In the genomic region with DNA sequence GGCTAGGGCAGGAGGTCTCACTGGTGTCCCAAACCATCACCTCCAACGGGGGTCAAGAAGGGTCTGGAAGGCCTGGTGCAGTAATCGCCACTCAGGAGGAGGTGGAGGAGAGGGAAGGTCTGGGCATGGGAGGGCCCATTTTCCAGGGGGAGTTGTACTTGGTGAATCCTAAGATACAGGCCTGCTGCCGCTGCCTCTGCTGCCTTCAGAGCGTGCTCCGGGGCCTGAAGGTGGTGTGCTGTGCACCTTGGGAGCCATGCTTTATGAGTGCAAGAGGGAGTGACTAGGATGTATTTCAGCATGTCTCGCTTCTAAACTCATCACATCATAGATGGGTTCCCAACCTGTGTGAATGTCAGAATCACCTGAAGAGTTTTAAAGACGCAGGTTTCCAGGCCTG, we compare ENCODE assay signal across 26 cellular contexts.
"Had no signal": no experiment of that assay in that cellular context is flagged by ENCODE, and none has a peak within 500 bp of the region (broad histone marks: within the 10 kb centered on the region; RNA-seq: fewer than 3 reads in every experiment).

No MANE protein-coding gene starts in this region.

- H3K36me3 Mint-ChIP-seq: activated CD4-positive, alpha-beta memory T cell treated with anti-CD3 and anti-CD28 coated beads for 36 hours; activated CD8-positive, alpha-beta memory T cell treated with anti-CD3 and anti-CD28 coated beads, Interleukin-2, amount 10 ng/mL, durations not matched to agents 7 days and 5 days; activated naive CD8-positive, alpha-beta T cell treated with anti-CD3 and anti-CD28 coated beads for 36 hours had no signal

- H3K27ac Mint-ChIP-seq: activated CD4-positive, alpha-beta memory T cell treated with anti-CD3 and anti-CD28 coated beads for 36 hours; activated CD4-positive, alpha-beta T cell treated with anti-CD3 and anti-CD28 coated beads for 36 hours; activated CD4-positive, alpha-beta T cell treated with anti-CD3 and anti-CD28 coated beads, Interleukin-2, amount 10 ng/mL, durations not matched to agents 24 days and 14 days; activated CD8-positive, alpha-beta memory T cell treated with anti-CD3 and anti-CD28 coated beads, Interleukin-2, amount 10 ng/mL, durations not matched to agents 7 days and 5 days; activated CD8-positive, alpha-beta T cell treated with anti-CD3 and anti-CD28 coated beads, Interleukin-2, amount 10 ng/mL, durations not matched to agents 7 days and 5 days; activated naive CD4-positive, alpha-beta T cell treated with anti-CD3 and anti-CD28 coated beads for 36 hours; activated naive CD4-positive, alpha-beta T cell treated with anti-CD3 and anti-CD28 coated beads, Interleukin-2, amount 50 U/mL, for 24 hours; activated naive CD8-positive, alpha-beta T cell treated with anti-CD3 and anti-CD28 coated beads for 36 hours; activated naive CD8-positive, alpha-beta T cell treated with anti-CD3 and anti-CD28 coated beads, Interleukin-2, amount 50 U/mL, for 24 hours; activated T-helper 1 cell treated with anti-CD3 and anti-CD28 coated beads, Interleukin-12 subunit alpha, Interleukin-12 subunit beta, Interleukin-2, Interleukin-4 antibody, amounts not matched to agents 30 ng/mL and 10 ng/mL and 1 ng/mL, durations not matched to agents 14 hours and 24 hours and 36 hours; activated T-helper 2 cell treated with anti-CD3 and anti-CD28 coated beads, Interferon-gamma antibody, Interleukin-2, Interleukin-4, amounts not matched to agents 10 μg/mL and 5 μg/mL and 100 μg/mL, durations not matched to agents 14 hours and 24 hours and 36 hours; endodermal cell had no signal

- H3K27me3 ChIP-seq: adrenal gland, body of pancreas, colonic mucosa had no signal

- H3K9me3 Mint-ChIP-seq: activated naive CD4-positive, alpha-beta T cell treated with anti-CD3 and anti-CD28 coated beads, Interleukin-2, amount 50 U/mL, for 24 hours; activated naive CD8-positive, alpha-beta T cell treated with anti-CD3 and anti-CD28 coated beads for 36 hours; activated naive CD8-positive, alpha-beta T cell treated with anti-CD3 and anti-CD28 coated beads, Interleukin-2, amount 50 U/mL, for 24 hours; endodermal cell had no signal

- H3K9me3 ChIP-seq: adrenal gland, body of pancreas, colonic mucosa had no signal

- H3K4me1 Mint-ChIP-seq: activated CD4-positive, alpha-beta T cell treated with anti-CD3 and anti-CD28 coated beads for 36 hours; activated CD4-positive, alpha-beta T cell treated with anti-CD3 and anti-CD28 coated beads, Interleukin-2, amount 10 ng/mL, durations not matched to agents 24 days and 14 days; activated CD8-positive, alpha-beta memory T cell treated with anti-CD3 and anti-CD28 coated beads, Interleukin-2, amount 10 ng/mL, durations not matched to agents 7 days and 5 days; activated naive CD4-positive, alpha-beta T cell treated with anti-CD3 and anti-CD28 coated beads, Interleukin-2, amount 50 U/mL, for 24 hours; activated naive CD8-positive, alpha-beta T cell treated with anti-CD3 and anti-CD28 coated beads for 36 hours; activated naive CD8-positive, alpha-beta T cell treated with anti-CD3 and anti-CD28 coated beads, Interleukin-2, amount 50 U/mL, for 24 hours had no signal

- DNase-seq: activated CD4-positive, alpha-beta memory T cell treated with anti-CD3 and anti-CD28 coated beads for 36 hours; activated CD4-positive, alpha-beta T cell treated with anti-CD3 and anti-CD28 coated beads for 36 hours; activated CD4-positive, alpha-beta T cell treated with anti-CD3 and anti-CD28 coated beads, Interleukin-2, amount 10 ng/mL, durations not matched to agents 24 days and 14 days; activated CD4-positive, CD25-positive, alpha-beta regulatory T cell; activated CD4-positive, CD25-positive, alpha-beta regulatory T cell treated with anti-CD3 and anti-CD28 coated beads, Interleukin-2, amount 50 U/mL, for 72 hours; activated CD8-positive, alpha-beta memory T cell treated with anti-CD3 and anti-CD28 coated beads, Interleukin-2, amount 10 ng/mL, durations not matched to agents 7 days and 5 days; activated CD8-positive, alpha-beta memory T cell treated with anti-CD3 and anti-CD28 coated beads, Interleukin-2, amount 50 U/mL, for 4 hours; activated CD8-positive, alpha-beta T cell treated with anti-CD3 and anti-CD28 coated beads, Interleukin-2, amount 10 ng/mL, durations not matched to agents 7 days and 5 days; activated naive CD4-positive, alpha-beta T cell treated with anti-CD3 and anti-CD28 coated beads for 36 hours; activated naive CD8-positive, alpha-beta T cell treated with anti-CD3 and anti-CD28 coated beads for 36 hours; activated naive CD8-positive, alpha-beta T cell treated with anti-CD3 and anti-CD28 coated beads, Interleukin-2, amount 50 U/mL, for 24 hours; activated T-cell treated with anti-CD3 and anti-CD28 coated beads, Interleukin-2, amount 50 U/mL, for 1 hour; activated T-cell treated with anti-CD3 and anti-CD28 coated beads, Interleukin-2, amount 50 U/mL, for 48 hours; adrenal gland; amygdala; body of pancreas; caudate nucleus; colonic mucosa; effector CD8-positive, alpha-beta T cell; foreskin fibroblast; T-helper 2 cell had no signal

- H3K4me3 ChIP-seq: adrenal gland, body of pancreas, colonic mucosa had no signal

- H3K4me3 Mint-ChIP-seq: activated CD4-positive, alpha-beta memory T cell treated with anti-CD3 and anti-CD28 coated beads for 36 hours; activated CD4-positive, alpha-beta T cell treated with anti-CD3 and anti-CD28 coated beads for 36 hours; activated CD4-positive, alpha-beta T cell treated with anti-CD3 and anti-CD28 coated beads, Interleukin-2, amount 10 ng/mL, durations not matched to agents 24 days and 14 days; activated CD8-positive, alpha-beta memory T cell treated with anti-CD3 and anti-CD28 coated beads, Interleukin-2, amount 10 ng/mL, durations not matched to agents 7 days and 5 days; activated CD8-positive, alpha-beta T cell treated with anti-CD3 and anti-CD28 coated beads, Interleukin-2, amount 10 ng/mL, durations not matched to agents 7 days and 5 days; activated naive CD4-positive, alpha-beta T cell treated with anti-CD3 and anti-CD28 coated beads for 36 hours; activated naive CD4-positive, alpha-beta T cell treated with anti-CD3 and anti-CD28 coated beads, Interleukin-2, amount 50 U/mL, for 24 hours; activated naive CD8-positive, alpha-beta T cell treated with anti-CD3 and anti-CD28 coated beads for 36 hours; activated naive CD8-positive, alpha-beta T cell treated with anti-CD3 and anti-CD28 coated beads, Interleukin-2, amount 50 U/mL, for 24 hours; activated T-helper 1 cell treated with anti-CD3 and anti-CD28 coated beads, Interleukin-12 subunit alpha, Interleukin-12 subunit beta, Interleukin-2, Interleukin-4 antibody, amounts not matched to agents 30 ng/mL and 10 ng/mL and 1 ng/mL, durations not matched to agents 14 hours and 24 hours and 36 hours; endodermal cell had no signal

- H3K27me3 Mint-ChIP-seq: activated CD4-positive, alpha-beta memory T cell treated with anti-CD3 and anti-CD28 coated beads for 36 hours; activated CD4-positive, alpha-beta T cell treated with anti-CD3 and anti-CD28 coated beads for 36 hours; activated CD4-positive, alpha-beta T cell treated with anti-CD3 and anti-CD28 coated beads, Interleukin-2, amount 10 ng/mL, durations not matched to agents 24 days and 14 days; activated CD8-positive, alpha-beta memory T cell treated with anti-CD3 and anti-CD28 coated beads, Interleukin-2, amount 10 ng/mL, durations not matched to agents 7 days and 5 days; activated naive CD4-positive, alpha-beta T cell treated with anti-CD3 and anti-CD28 coated beads, Interleukin-2, amount 50 U/mL, for 24 hours; activated naive CD8-positive, alpha-beta T cell treated with anti-CD3 and anti-CD28 coated beads for 36 hours; activated naive CD8-positive, alpha-beta T cell treated with anti-CD3 and anti-CD28 coated beads, Interleukin-2, amount 50 U/mL, for 24 hours had no signal

- H3K36me3 ChIP-seq: adrenal gland, colonic mucosa had no signal

- H3K4me1 ChIP-seq: adrenal gland, body of pancreas, colonic mucosa had no signal

- H3K27ac ChIP-seq: adrenal gland, body of pancreas, colonic mucosa had no signal

- ATAC-seq: activated CD4-positive, alpha-beta T cell treated with anti-CD3 and anti-CD28 coated beads for 36 hours; activated CD8-positive, alpha-beta memory T cell treated with anti-CD3 and anti-CD28 coated beads, Interleukin-2, amount 10 ng/mL, durations not matched to agents 7 days and 5 days; activated CD8-positive, alpha-beta T cell treated with anti-CD3 and anti-CD28 coated beads, Interleukin-2, amount 10 ng/mL, durations not matched to agents 7 days and 5 days; activated naive CD8-positive, alpha-beta T cell treated with anti-CD3 and anti-CD28 coated beads, Interleukin-2, amount 50 U/mL, for 24 hours; body of pancreas; esophagus mucosa had no signal
